ENCODE assay signal across 8 cellular contexts in the genomic region with DNA sequence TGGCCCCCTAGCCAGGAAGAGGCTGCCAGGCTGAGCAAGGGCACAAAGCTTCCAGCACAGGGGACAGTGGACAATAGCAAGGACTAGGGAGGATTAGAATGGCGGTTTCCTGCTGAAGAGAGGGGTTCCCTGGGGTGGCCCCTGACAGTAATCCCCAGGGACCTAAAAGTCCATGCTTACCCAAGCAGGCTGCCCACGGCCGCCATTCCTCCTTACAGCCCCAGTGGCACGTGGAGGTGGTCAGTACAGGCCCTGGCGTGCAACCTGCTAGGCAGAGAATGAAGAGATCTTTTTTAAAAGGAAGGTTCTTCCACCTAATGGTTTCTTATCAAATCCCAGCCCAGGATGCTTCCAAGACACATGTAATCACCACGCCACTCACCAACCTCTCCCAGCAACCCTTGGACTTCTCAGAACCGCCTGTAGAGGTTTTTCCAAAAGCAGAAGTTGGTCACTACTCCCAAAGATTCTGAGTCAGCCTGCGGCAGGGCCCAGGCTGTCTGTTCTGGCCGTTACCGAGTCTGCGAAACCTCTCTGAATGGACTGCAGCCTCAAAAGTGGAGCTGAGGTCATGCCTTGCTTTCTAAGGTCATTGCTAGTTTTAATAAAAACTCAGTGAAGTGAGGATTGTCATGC. TPM values are rescaled to one million over a fixed set of nuclear protein-coding genes. Genes with fewer than 3 reads are reported as not detected.
DNase-seq lines count a peak whose midpoint lies in the region; ATAC-seq, FAIRE-seq and TF ChIP-seq lines count a peak whose summit lies in the region.

No MANE protein-coding gene starts in this region.

- CTCF ChIA-PET in Panc1 (lab: Charles Lee) = no interaction called here

- intact Hi-C loops in Panc1 (cut with micrococcal nuclease; ENCODE audit: unreplicated experiment) = no loop called here
- intact Hi-C loops in prostate gland (cut with DNase I) = loop anchor here (2.0 to 5.0 kb wide), 2 partner anchors 25 to 39 kb away; a partner anchor contains a TSS

- H3K27me3 ChIP-seq in Panc1 (ENCODE audit: control insufficient read depth, insufficient read depth, low read length) = no peaks in the 10 kb centered on the region
- no peaks in the 10 kb centered on the region for H3K27me3 ChIP-seq in esophagus (ENCODE audit: control insufficient read depth in 1 of 2, insufficient read depth in 2 of 2, low read length in 2 of 2)
- no peaks in the 10 kb centered on the region for H3K27me3 ChIP-seq in prostate gland (replicated peaks; ENCODE audit: insufficient read depth)

- POLR2A ChIA-PET in Panc1 (lab: Charles Lee) = no interaction called here

- ATAC-seq in Panc1 = no peak
- ATAC-seq in GM18505 (IDR thresholded peaks at IDR 0.05; ENCODE audit: unreplicated experiment) = no peak
- ATAC-seq in HG02759 (IDR thresholded peaks at IDR 0.05; ENCODE audit: unreplicated experiment) = no peak

- H3K9me3 ChIP-seq in ES-I3 (ENCODE audit: control insufficient read depth, insufficient read depth, low read length) (no peaks in the 10 kb centered on the region), Panc1 (ENCODE audit: control insufficient read depth, insufficient read depth, low read depth, low read length) (no peaks in the 10 kb centered on the region), esophagus (ENCODE audit: control insufficient read depth in 2 of 2, insufficient read depth in 1 of 2, low read depth in 1 of 2, low read length in 1 of 2) (no peaks in the 10 kb centered on the region), prostate gland (no peaks in the 10 kb centered on the region)

- H3K27ac ChIP-seq in Panc1 (ENCODE audit: low read length) (peak overlapping the region; percentile 86), esophagus (ENCODE audit: low read depth in 2 of 2, low read length in 1 of 2) (peak overlapping the region in 1 of 2 donors; percentile 90), prostate gland (peak overlapping the region; percentile 92 to 93)

- no peaks in the 10 kb centered on the region for H3K4me1 ChIP-seq in ES-I3 (ENCODE audit: insufficient read depth, low read length)
- H3K4me1 ChIP-seq in Panc1 (ENCODE audit: control insufficient read depth, insufficient read depth, low read length) = peaks cover 15% of the 10 kb centered on the region
- H3K4me1 ChIP-seq in esophagus (ENCODE audit: control insufficient read depth in 2 of 2, insufficient read depth in 2 of 2, low read length in 1 of 2) = peaks cover 0 to 3% of the 10 kb centered on the region in 2 donors
- peaks cover 3% of the 10 kb centered on the region for H3K4me1 ChIP-seq in prostate gland (replicated peaks)

- no TSS peak for BruUV-seq in Panc1 (replicated peaks; lab: Mats Ljungman, UMichigan)

- H3K36me3 ChIP-seq in ES-I3 (ENCODE audit: insufficient read depth, low read length) = peaks cover 5% of the 10 kb centered on the region
- H3K36me3 ChIP-seq in Panc1 (ENCODE audit: control insufficient read depth, insufficient read depth, low read length) = peaks cover 2% of the 10 kb centered on the region; the same call in 1 of the 2 replicates
- H3K36me3 ChIP-seq in esophagus (ENCODE audit: control insufficient read depth in 2 of 2, insufficient read depth in 2 of 2, low read length in 1 of 2) = peaks cover 2 to 14% of the 10 kb centered on the region in 2 donors
- H3K36me3 ChIP-seq in prostate gland = no peaks in the 10 kb centered on the region

- no peak for TF ChIP-seq POLR2A in prostate gland (IDR thresholded peaks at IDR 0.05)
- TF ChIP-seq POLR2A in GM18505 (IDR thresholded peaks at IDR 0.05; ENCODE audit: borderline replicate concordance, extremely low read depth, insufficient read depth, insufficient read length) = no peak
- no peak for TF ChIP-seq POLR2A in GM12892 (IDR thresholded peaks at IDR 0.05; ENCODE audit: low read depth, low read length)

- no peak for DNase-seq in Panc1 (ENCODE audit: low read depth, low spot score)
- no peak for DNase-seq in prostate gland (ENCODE audit: low spot score)
- no peak for DNase-seq in GM12892 (ENCODE audit: insufficient read length)
- DNase-seq in NCI-H345 (lab: John Stamatoyannopoulos, UW) = no peak

- peak overlapping the region; percentile 94 to 100 for H3K4me3 ChIP-seq in Panc1 (ENCODE audit: low read depth in 2 of 2, low read length in 2 of 2)
- peak overlapping the region; percentile 87 to 99 for H3K4me3 ChIP-seq in esophagus (ENCODE audit: low read depth in 1 of 2, low read length in 2 of 2)
- H3K4me3 ChIP-seq in prostate gland = peak overlapping the region; percentile 83 to 96

- H3K9ac ChIP-seq in ES-I3 (ENCODE audit: low read depth, low read length) = peak overlapping the region; percentile 82; the same call in 1 of the 2 replicates

- FAIRE-seq in GM12892 (lab: Jason Lieb, UNC) = no peak

- 75 to 77% methylated on average over 11 of the region's 11 CpGs for WGBS in esophagus, 2 donors
- WGBS in prostate gland = 75% methylated on average over 11 of the region's 11 CpGs

- TF ChIP-seq CTCF in Panc1 (IDR thresholded peaks at IDR 0.05) (no peak), prostate gland (IDR thresholded peaks at IDR 0.05) (no peak)

- in situ Hi-C loops in Panc1 (cut with HindIII; ENCODE audit: low pct_unique_long_range_greater_than_20kb, low sequenced_read_pairs) = no loop called here

RNA-seq across cellular contexts. Expression of a gene that starts 0.9 kb away (rescaled TPM):
- 53.0 TPM for total RNA-seq in Panc1 (2021; ENCODE audit: unreplicated experiment)
- 128 TPM for polyA plus RNA-seq in Panc1 (2012; ENCODE audit: insufficient read length)
- 10 to 100 TPM; 87.0 to 94.9 TPM for polyA plus RNA-seq in esophagus
- total RNA-seq in prostate gland = 100 to 1,000 TPM; 120 to 136 TPM
- polyA plus RNA-seq in GM12892 (2012; ENCODE audit: missing spikeins) = 25.4 TPM

RNA-seq across cellular contexts. Expression of a gene that starts 5.0 kb away (rescaled TPM):
- 24.9 TPM for total RNA-seq in Panc1 (2021; ENCODE audit: unreplicated experiment)
- 28.1 TPM for polyA plus RNA-seq in Panc1 (2012; ENCODE audit: insufficient read length)
- 10 to 100 TPM; 18.4 to 26.0 TPM for polyA plus RNA-seq in esophagus
- 10 to 100 TPM; 23.5 TPM for total RNA-seq in prostate gland
- polyA plus RNA-seq in GM12892 (2012; ENCODE audit: missing spikeins) = 8.8 TPM

RNA-seq across cellular contexts. Expression of a gene that starts 25.7 kb away (rescaled TPM):
- 321 TPM for total RNA-seq in Panc1 (2021; ENCODE audit: unreplicated experiment)
- polyA plus RNA-seq in Panc1 (2012; ENCODE audit: insufficient read length) = 556 TPM
- 100 to 1,000 TPM; 180 to 295 TPM for polyA plus RNA-seq in esophagus
- 100 to 1,000 TPM; 478 to 512 TPM for total RNA-seq in prostate gland
- polyA plus RNA-seq in GM12892 (2012; ENCODE audit: missing spikeins) = 187 TPM

RNA-seq across cellular contexts. Expression of a gene that starts 31.9 kb away (rescaled TPM):
- total RNA-seq in Panc1 (2021; ENCODE audit: unreplicated experiment) (188 TPM), prostate gland (100 to 1,000 TPM; 250 to 458 TPM)
- 362 TPM for polyA plus RNA-seq in Panc1 (2012; ENCODE audit: insufficient read length)
- polyA plus RNA-seq in esophagus = 100 to 1,000 TPM; 299 to 484 TPM
- polyA plus RNA-seq in GM12892 (2012; ENCODE audit: missing spikeins) = 109 TPM

RNA-seq across cellular contexts. Expression of a gene that starts 41.6 kb away (rescaled TPM):
- total RNA-seq in Panc1 (2021; ENCODE audit: unreplicated experiment) (2.4 TPM), prostate gland (1 to 10 TPM; 1.9 to 4.1 TPM)
- 4.4 TPM for polyA plus RNA-seq in Panc1 (2012; ENCODE audit: insufficient read length)
- under 1 TPM; 0.57 to 0.64 TPM for polyA plus RNA-seq in esophagus
- polyA plus RNA-seq in GM12892 (2012; ENCODE audit: missing spikeins) = 0.11 TPM
